Comparison of ENCODE assay signal across 8 cellular contexts in genomic region chr3:50568947-50569749, GRCh38. TPM values are rescaled to one million over a fixed set of nuclear protein-coding genes. Genes with fewer than 3 reads are reported as not detected.
A peak's percentile ranks its signal among the peaks of the same experiment; 100 is the strongest.
DNase-seq lines count a peak whose midpoint lies in the region; ATAC-seq and TF ChIP-seq lines count a peak whose summit lies in the region.

TSS of gene HEMK1 (plus strand) at chr3:50569522. CDS start at chr3:50571105, 1,583 bp downstream.

- DNase-seq in DMS 273 (lab: John Stamatoyannopoulos, UW; ENCODE audit: unreplicated experiment) = peak; percentile 97
- DNase-seq in HuH-7.5 (ENCODE audit: low spot score) = peak; percentile 99
- peak; percentile 73 for DNase-seq in OCI-M2 (lab: John Stamatoyannopoulos, UW; ENCODE audit: unreplicated experiment)
- peak; percentile 96 for DNase-seq in activated T-cell treated with anti-CD3 and anti-CD28 coated beads for 48 hours (ENCODE audit: low read depth)
- peak; percentile 92 for DNase-seq in epithelial cell of esophagus (ENCODE audit: low read depth)
- DNase-seq in mucosa of descending colon = peak; percentile 98 to 99 (median 99)
- DNase-seq in stimulated activated CD8-positive, alpha-beta memory T cell treated with anti-CD3 and anti-CD28 coated beads, Interleukin-4, amount 100 ng/mL, for 24 hours (ENCODE audit: low read depth) = peak; percentile 93

- TF ChIP-seq CTCF in epithelial cell of esophagus (IDR thresholded peaks at IDR 0.05; ENCODE audit: insufficient read depth, low read depth, low read length, missing control alignments) (no peak), mucosa of descending colon (IDR thresholded peaks at IDR 0.05) (no peak)

- peak; percentile 58 for ATAC-seq in GM21526 (IDR thresholded peaks at IDR 0.05; ENCODE audit: low FRiP score, unreplicated experiment)
- ATAC-seq in mucosa of descending colon = peak; percentile 89

- peak within 1 kb of the TSS; percentile 95 for H3K4me3 ChIP-seq in epithelial cell of esophagus (ENCODE audit: low read length)
- peak within 1 kb of the TSS; percentile 52 for H3K4me3 ChIP-seq in mucosa of descending colon

- intact Hi-C loops in mucosa of descending colon (cut with DNase I, micrococcal nuclease) = no loop called here

- H3K9me3 ChIP-seq in mucosa of descending colon = no peaks in the 10 kb centered on the region

- peaks cover 30% of the 10 kb centered on the region for H3K4me1 ChIP-seq in mucosa of descending colon (ENCODE audit: low read depth)

- no peaks in the 10 kb centered on the region for H3K36me3 ChIP-seq in mucosa of descending colon (ENCODE audit: low read depth)

RNA-seq across cellular contexts. Expression of gene HEMK1, which starts in this region (rescaled TPM):
- total RNA-seq in mucosa of descending colon = 10 to 100 TPM; 19.7 to 29.9 (median 22.6) TPM

Comparison
In these comparisons a context has a peak if more than half of its experiments do, and no peak if none do; other contexts are left out.
1. Peak in every context shown above with its lines: DNase-seq, ATAC-seq and H3K4me3 ChIP-seq.